ENCODE assay signal across 8 cellular contexts in genomic region chr17:2090804-2091534, GRCh38. TPM values are rescaled to one million over a fixed set of nuclear protein-coding genes. Genes with fewer than 3 reads are reported as not detected.
A peak's percentile ranks its signal among the peaks of the same experiment; 100 is the strongest.
DNase-seq lines count a peak whose midpoint lies in the region; FAIRE-seq and TF ChIP-seq lines count a peak whose summit lies in the region.

No MANE protein-coding gene starts in this region.

- H3K9me3 ChIP-seq in esophagus (ENCODE audit: control insufficient read depth in 2 of 2, insufficient read depth in 1 of 2, low read depth in 1 of 2, low read length in 1 of 2), result no peaks in the 10 kb centered on the region

- H3K9me3 Mint-ChIP-seq in nephron progenitor cell, result no peaks in the 10 kb centered on the region

- no peak for DNase-seq in GM12864 (ENCODE audit: low read depth)
- peak; percentile 71 for DNase-seq in RWPE1 (ENCODE audit: low spot score)
- peak; percentile 53 for DNase-seq in nephron progenitor cell
- DNase-seq in D721Med (ENCODE audit: insufficient read length, low spot score), result no peak
- DNase-seq in Kasumi-1 (lab: John Stamatoyannopoulos, UW), result no peak
- no peak for DNase-seq in mesenteric fat pad (ENCODE audit: low spot score)
- DNase-seq in NCI-H1092 treated with DMSO at 0.1 percent for 48 hours (lab: John Stamatoyannopoulos, UW), result no peak

- no peaks in the 10 kb centered on the region for H3K27me3 ChIP-seq in esophagus (ENCODE audit: control insufficient read depth in 1 of 2, insufficient read depth in 2 of 2, low read length in 2 of 2)

- peaks cover 3% of the 10 kb centered on the region for H3K27me3 Mint-ChIP-seq in nephron progenitor cell (ENCODE audit: low read depth, poor library complexity)

- POLR2A ChIA-PET in RWPE1 (lab: Yijun Ruan, JAX; ENCODE audit: low non-redundant PET), result no interaction called here

- FAIRE-seq in D721Med (lab: Jason Lieb, UNC), result no peak

- CTCF ChIA-PET in RWPE1 (lab: Yijun Ruan, JAX), result interaction anchor here (0.5 to 1.0 kb wide), 2 partner anchors 20 to 192 kb away, joined by 3 read pairs; no protein-coding TSS in a partner anchor

- TF ChIP-seq CTCF in GM12864 (IDR thresholded peaks at IDR 0.05; ENCODE audit: low read depth, low read length, missing control alignments), result no peak
- TF ChIP-seq CTCF in RWPE1 (conservative IDR thresholded peaks at IDR 0.05; ENCODE audit: low read depth), result no peak
- TF ChIP-seq CTCF in nephron progenitor cell (IDR thresholded peaks at IDR 0.05), result no peak
- TF ChIP-seq CTCF in D721Med (IDR thresholded peaks at IDR 0.05; ENCODE audit: insufficient read depth, missing control alignments), result no peak

- peaks cover 0 to 6% of the 10 kb centered on the region in 2 donors for H3K36me3 ChIP-seq in esophagus (ENCODE audit: control insufficient read depth in 2 of 2, insufficient read depth in 2 of 2, low read length in 1 of 2)

- peak overlapping the region; percentile 63 for H3K27ac Mint-ChIP-seq in nephron progenitor cell

- peaks cover 58% of the 10 kb centered on the region for H3K4me1 Mint-ChIP-seq in nephron progenitor cell

- H3K27ac ChIP-seq in RWPE1, result no peak overlapping the region
- H3K27ac ChIP-seq in esophagus (ENCODE audit: low read depth in 2 of 2, low read length in 1 of 2), result peak overlapping the region; percentile 4 to 50

- peak overlapping the region; percentile 63; the same call in 1 of the 2 replicates for H3K4me3 ChIP-seq in GM12864 (ENCODE audit: low read depth, low read length)
- H3K4me3 ChIP-seq in esophagus (ENCODE audit: low read depth in 1 of 2, low read length in 2 of 2), result no peak overlapping the region

- H3K4me3 Mint-ChIP-seq in nephron progenitor cell, result no peak overlapping the region

- 53 to 67% methylated on average over 2 of the region's 2 CpGs for WGBS in esophagus, 2 donors

- peaks cover 5 to 10% of the 10 kb centered on the region in 2 donors for H3K4me1 ChIP-seq in esophagus (ENCODE audit: control insufficient read depth in 2 of 2, insufficient read depth in 2 of 2, low read length in 1 of 2)

- peaks cover 13% of the 10 kb centered on the region for H3K36me3 Mint-ChIP-seq in nephron progenitor cell (ENCODE audit: low read depth)

RNA-seq across cellular contexts. Expression of gene HIC1, which starts 36.1 kb away (rescaled TPM):
- polyA plus RNA-seq in esophagus, result 1 to 10 TPM; 1.4 to 1.6 TPM
- total RNA-seq in mesenteric fat pad, result 34.4 TPM

RNA-seq across cellular contexts. Expression of gene OVCA2, which starts 49.1 kb away (rescaled TPM):
- polyA plus RNA-seq in esophagus, result 10 to 100 TPM; 38.4 to 55.6 TPM
- total RNA-seq in mesenteric fat pad, result 23.6 TPM

Comparison
In these comparisons a context has a peak if more than half of its experiments do, and no peak if none do; other contexts are left out.
1. DNase-seq: peak in RWPE1 (single experiment) and nephron progenitor cell (single experiment); none in GM12864 (single experiment), D721Med (single experiment), Kasumi-1 (0 of 2), mesenteric fat pad (single experiment) and NCI-H1092 treated with DMSO at 0.1 percent for 48 hours (single experiment).